18 cellular contexts compared by ENCODE assay signal in genomic region chr3:168696119-168696518, GRCh38.
DNase-seq lines count a peak whose midpoint lies in the region; ATAC-seq and TF ChIP-seq lines count a peak whose summit lies in the region.
"Had no signal": no experiment of that assay in that cellular context is flagged by ENCODE, and none has a peak within 500 bp of the region (broad histone marks: within the 10 kb centered on the region; RNA-seq: fewer than 3 reads in every experiment).

No MANE protein-coding gene starts in this region.

- H3K4me2 ChIP-seq in PC-3 (ENCODE audit: low read length), result no peak overlapping the region
- H3K4me2 ChIP-seq: BLaER1 treated with 17β-estradiol and CSF1 and Interleukin-3, amounts not matched to agents 10 nM and 100 nM had no signal

- H3K9ac ChIP-seq in PC-3 (ENCODE audit: low read length), result no peak overlapping the region
- H3K9ac ChIP-seq: BLaER1 treated with 17β-estradiol and CSF1 and Interleukin-3, amounts not matched to agents 10 nM and 100 nM had no signal

- POLR2A ChIA-PET in HEK293 (lab: Yijun Ruan, JAX), result no interaction called here
- POLR2A ChIA-PET in PC-3 (lab: Charles Lee; ENCODE audit: unreplicated experiment), result no interaction called here

- no peak for TF ChIP-seq CTCF in HEK293 (tag by site-specific recombination; IDR thresholded peaks at IDR 0.05)
- TF ChIP-seq CTCF in PC-3 (conservative IDR thresholded peaks at IDR 0.05; ENCODE audit: low read depth, low read length), result no peak

- H3K9me2 ChIP-seq in PC-3 (replicated peaks; ENCODE audit: low read length), result no peaks in the 10 kb centered on the region

- H3K4me3 ChIP-seq in HEK293 (ENCODE audit: low read depth, low read length), result no peak overlapping the region
- no peak overlapping the region for H3K4me3 ChIP-seq in PC-3 (ENCODE audit: low read length)
- H3K4me3 ChIP-seq: BLaER1 treated with 17β-estradiol and CSF1 and Interleukin-3, amounts not matched to agents 10 nM and 100 nM had no signal

- H3K9me3 ChIP-seq in HEK293 (ENCODE audit: control insufficient read depth, insufficient read depth, low read depth, low read length), result no peaks in the 10 kb centered on the region
- no peaks in the 10 kb centered on the region for H3K9me3 ChIP-seq in PC-3 (ENCODE audit: low read length)
- H3K9me3 ChIP-seq: Caco-2 had no signal

- no peaks in the 10 kb centered on the region for H4K20me1 ChIP-seq in PC-3 (ENCODE audit: low read length)
- H4K20me1 ChIP-seq: BLaER1 treated with 17β-estradiol and CSF1 and Interleukin-3, amounts not matched to agents 10 nM and 100 nM had no signal

- CTCF ChIA-PET in HEK293 (lab: Yijun Ruan, JAX) (interaction anchor here (0.5 kb wide), 1 partner anchor 19 kb away, joined by 3 read pairs; no protein-coding TSS in a partner anchor), PC-3 (lab: Charles Lee) (interaction anchor here (0.5 kb wide), 1 partner anchor 17 kb away, joined by 4 read pairs; no protein-coding TSS in a partner anchor)

- no peak overlapping the region for H2AFZ ChIP-seq in PC-3 (ENCODE audit: low read length)

- H3K4me1 ChIP-seq in HEK293 (ENCODE audit: control insufficient read depth, insufficient read depth, low read length) (0 out of 2 replicates have a peak, but pooled peaks cover 2% of the 10 kb centered on the region), PC-3 (ENCODE audit: insufficient read depth, low read length) (no peaks in the 10 kb centered on the region)
- H3K4me1 ChIP-seq: BLaER1 treated with 17β-estradiol and CSF1 and Interleukin-3, amounts not matched to agents 10 nM and 100 nM; Caco-2 had no signal

- no TSS peak for BruUV-seq in PC-3 (replicated peaks; lab: Mats Ljungman, UMichigan)

- intact Hi-C loops in PC-3 (cut with micrococcal nuclease), result loop anchor here (5.0 kb wide), 1 partner anchor 151 kb away; no protein-coding TSS in a partner anchor

- peak; percentile 29; the same call in 1 of the 2 replicates for ATAC-seq in PC-3
- ATAC-seq: CD8-positive, alpha-beta T cell had no signal

- H3K27me3 ChIP-seq in PC-3 (ENCODE audit: low read length), result 0 out of 2 replicates have a peak, but pooled peaks cover 4% of the 10 kb centered on the region
- H3K27me3 ChIP-seq: BLaER1 treated with 17β-estradiol and CSF1 and Interleukin-3, amounts not matched to agents 10 nM and 100 nM had no signal

- H3K27ac ChIP-seq in HEK293 (ENCODE audit: extremely low read depth, low read depth, low read length) (no peak overlapping the region), PC-3 (ENCODE audit: low read length) (no peak overlapping the region)
- H3K27ac ChIP-seq: BLaER1 treated with 17β-estradiol and CSF1 and Interleukin-3, amounts not matched to agents 10 nM and 100 nM; C4-2B had no signal

- no peaks in the 10 kb centered on the region for H3F3A ChIP-seq in PC-3 (ENCODE audit: low read length, unreplicated experiment)

- DNase-seq in NCI-H146 (lab: John Stamatoyannopoulos, UW) (peak; percentile 29), NCI-H146 treated with DMSO at 0.1 percent for 48 hours (lab: John Stamatoyannopoulos, UW; ENCODE audit: unreplicated experiment) (no peak), NCI-H2227 (lab: John Stamatoyannopoulos, UW; ENCODE audit: unreplicated experiment) (peak; percentile 9), NCI-H2227 treated with DMSO at 0.1 percent for 48 hours (lab: John Stamatoyannopoulos, UW) (no peak), PC-3 (peak; percentile 8), ureter (ENCODE audit: low spot score) (no peak), UCSD-AML1 (lab: John Stamatoyannopoulos, UW; ENCODE audit: unreplicated experiment) (no peak)
- DNase-seq: 8988T; AML-193; Caco-2; Calu3; CD4-positive, alpha-beta T cell; CD8-positive, alpha-beta T cell; DMS79 treated with DMSO at 0.1 percent for 48 hours; GF-D8 had no signal

- no peaks in the 10 kb centered on the region for H3K79me2 ChIP-seq in PC-3 (ENCODE audit: low read length)

- H3K36me3 ChIP-seq in HEK293 (ENCODE audit: control insufficient read depth in 2 of 2, insufficient read depth in 1 of 2, low read length in 2 of 2), result no peaks in the 10 kb centered on the region
- H3K36me3 ChIP-seq in PC-3 (ENCODE audit: low read depth, low read length), result no peaks in the 10 kb centered on the region
- H3K36me3 ChIP-seq: BLaER1 treated with 17β-estradiol and CSF1 and Interleukin-3, amounts not matched to agents 10 nM and 100 nM had no signal

TF ChIP-seq in HEK293, 187 proteins besides CTCF, POLR2A, EP300 and RAD21 (continues in another document):
- no peak for TF ChIP-seq ZNF433 (tag by site-specific recombination; IDR thresholded peaks at IDR 0.05; ENCODE audit: low read depth)
- TF ChIP-seq ZNF2 (tag by site-specific recombination; IDR thresholded peaks at IDR 0.05), result no peak
- peak; percentile 83 for TF ChIP-seq REST (tag by site-specific recombination; IDR thresholded peaks at IDR 0.05)
- no peak for TF ChIP-seq ZNF624 (tag by site-specific recombination; IDR thresholded peaks at IDR 0.05)
- TF ChIP-seq ZNF398 (tag by site-specific recombination; IDR thresholded peaks at IDR 0.05), result peak; percentile 79
- TF ChIP-seq ZFP37 (tag by site-specific recombination; IDR thresholded peaks at IDR 0.05), result peak; percentile 38; the same call in 1 of the 2 replicates
- TF ChIP-seq KLF8 (tag by site-specific recombination; IDR thresholded peaks at IDR 0.05), result no peak
- TF ChIP-seq BCL6B (tag by site-specific recombination; IDR thresholded peaks at IDR 0.05), result peak; percentile 60; the same call in 1 of the 2 replicates
- TF ChIP-seq ZSCAN30 (tag by site-specific recombination; IDR thresholded peaks at IDR 0.05), result 0 out of 2 replicates have a peak, but pooled peaks have one; percentile 10
- no peak for TF ChIP-seq ZNF610 (tag by site-specific recombination; IDR thresholded peaks at IDR 0.05; ENCODE audit: borderline replicate concordance)
- TF ChIP-seq PRDM6 (tag by site-specific recombination; IDR thresholded peaks at IDR 0.05), result 0 out of 2 replicates have a peak, but pooled peaks have one; percentile 27

Comparison
In these comparisons a context has a peak if more than half of its experiments do, and no peak if none do; other contexts are left out.
1. DNase-seq: peak in NCI-H146 (single experiment), NCI-H2227 (single experiment) and PC-3 (single experiment); none in NCI-H146 treated with DMSO at 0.1 percent for 48 hours (single experiment), NCI-H2227 treated with DMSO at 0.1 percent for 48 hours (single experiment), ureter (single experiment) and UCSD-AML1 (single experiment).